In genomic region chr13:38228322-38228721, GRCh38 we compare ENCODE assay signal across 28 cellular contexts.
"Had no signal": no experiment of that assay in that cellular context is flagged by ENCODE, and none has a peak within 500 bp of the region (broad histone marks: within the 10 kb centered on the region; RNA-seq: fewer than 3 reads in every experiment).

No MANE protein-coding gene starts in this region.

- H3K27ac ChIP-seq: ascending aorta, cardiac muscle cell, Peyer's patch, SJSA1 had no signal

- H3K36me3 ChIP-seq: ascending aorta, cardiac muscle cell, Peyer's patch, SJSA1 had no signal

- DNase-seq: activated CD4-positive, alpha-beta T cell treated with anti-CD3 and anti-CD28 coated beads for 36 hours; activated CD4-positive, alpha-beta T cell treated with anti-CD3 and anti-CD28 coated beads, Interleukin-2, amount 10 ng/mL, durations not matched to agents 7 days and 5 days; activated CD4-positive, alpha-beta T cell treated with anti-CD3 and anti-CD28 coated beads, Interleukin-2, amount 50 U/mL, for 48 hours; activated CD8-positive, alpha-beta T cell treated with anti-CD3 and anti-CD28 coated beads, Interleukin-2, amount 10 ng/mL, durations not matched to agents 7 days and 5 days; activated gamma-delta T cell; activated naive CD4-positive, alpha-beta T cell treated with Interleukin-2 at 50 U/mL for 16 hours; activated naive CD8-positive, alpha-beta T cell treated with anti-CD3 and anti-CD28 coated beads, Interleukin-2, amount 10 ng/mL, durations not matched to agents 7 days and 5 days; activated T-cell treated with anti-CD3 and anti-CD28 coated beads, Interleukin-2, amount 50 U/mL, for 24 hours; amygdala; Karpas-422; KBM-7; NCI-H1048; NCI-H1105 treated with DMSO at 0.1 percent for 48 hours; NCI-H1694; NCI-H1930; NCI-H2081 treated with DMSO at 0.1 percent for 48 hours; NCI-H345; NCI-H524 treated with DMSO at 0.1 percent for 48 hours; NCI-H82; NK-92 treated with Interleukin-12 subunit alpha and Interleukin-12 subunit beta, amount 100 ng/mL, for 24 hours; PC-3; Peyer's patch; RPMI8226; SHP77 treated with DMSO at 0.1 percent for 48 hours; SK-N-SH had no signal

- H3K4me1 ChIP-seq: ascending aorta, Peyer's patch, SJSA1 had no signal

- H3K9me3 ChIP-seq: ascending aorta, Peyer's patch, SJSA1, SK-N-SH had no signal

- H3K27me3 ChIP-seq: ascending aorta, cardiac muscle cell, Peyer's patch, SJSA1 had no signal

- H3K9ac ChIP-seq: SK-N-SH had no signal

- H3K4me3 ChIP-seq: ascending aorta, cardiac muscle cell, Peyer's patch, SJSA1 had no signal

- H3K4me2 ChIP-seq: SK-N-SH had no signal
